Comparison of ENCODE assay signal across 38 cellular contexts in the genomic region with DNA sequence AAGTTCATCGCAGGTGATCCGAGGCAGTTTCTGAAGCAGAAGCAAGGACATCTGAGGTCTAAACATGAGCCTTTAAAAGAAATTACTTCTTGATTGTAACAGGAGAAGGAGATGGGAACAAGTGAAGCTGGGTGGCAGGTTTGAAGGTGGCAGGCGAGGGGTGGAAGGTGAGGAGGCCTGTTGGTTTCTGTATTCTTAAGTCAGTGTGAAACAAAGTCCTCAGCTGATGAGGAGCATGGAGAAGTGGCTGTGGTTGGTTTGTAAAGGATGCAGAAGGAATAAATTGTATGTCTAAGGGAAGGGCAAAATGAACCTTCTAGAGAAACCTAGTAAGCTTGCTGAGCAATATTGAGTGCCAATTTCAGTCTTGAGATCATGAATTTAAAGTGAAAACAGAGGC.
"Had no signal": no experiment of that assay in that cellular context is flagged by ENCODE, and none has a peak within 500 bp of the region (broad histone marks: within the 10 kb centered on the region; RNA-seq: fewer than 3 reads in every experiment).

No MANE protein-coding gene starts in this region.

- H3K27ac Mint-ChIP-seq: activated CD4-positive, alpha-beta T cell treated with anti-CD3 and anti-CD28 coated beads for 36 hours; activated CD8-positive, alpha-beta memory T cell treated with anti-CD3 and anti-CD28 coated beads, Interleukin-2, amount 10 ng/mL, durations not matched to agents 7 days and 5 days; activated CD8-positive, alpha-beta T cell treated with anti-CD3 and anti-CD28 coated beads, Interleukin-2, amount 10 ng/mL, durations not matched to agents 7 days and 5 days; activated naive CD4-positive, alpha-beta T cell treated with anti-CD3 and anti-CD28 coated beads for 36 hours; activated naive CD4-positive, alpha-beta T cell treated with anti-CD3 and anti-CD28 coated beads, Interleukin-2, amount 50 U/mL, for 24 hours; activated naive CD8-positive, alpha-beta T cell treated with anti-CD3 and anti-CD28 coated beads for 36 hours; activated naive CD8-positive, alpha-beta T cell treated with anti-CD3 and anti-CD28 coated beads, Interleukin-2, amount 50 U/mL, for 24 hours; activated T-helper 1 cell treated with anti-CD3 and anti-CD28 coated beads, Interleukin-12 subunit alpha, Interleukin-12 subunit beta, Interleukin-2, Interleukin-4 antibody, amounts not matched to agents 30 ng/mL and 10 ng/mL and 1 ng/mL, durations not matched to agents 14 hours and 24 hours and 36 hours; activated T-helper 2 cell treated with anti-CD3 and anti-CD28 coated beads, Interferon-gamma antibody, Interleukin-2, Interleukin-4, amounts not matched to agents 10 μg/mL and 5 μg/mL and 100 μg/mL, durations not matched to agents 14 hours and 24 hours and 36 hours; T-helper 17 cell; T-helper 2 cell treated with Interferon-gamma antibody and Interleukin-4, amounts not matched to agents 5 μg/mL and 100 μg/mL, for 36 hours had no signal

- H3K27me3 Mint-ChIP-seq: activated CD4-positive, alpha-beta T cell treated with anti-CD3 and anti-CD28 coated beads for 36 hours; activated naive CD4-positive, alpha-beta T cell treated with anti-CD3 and anti-CD28 coated beads, Interleukin-2, amount 50 U/mL, for 24 hours; activated naive CD8-positive, alpha-beta T cell treated with anti-CD3 and anti-CD28 coated beads for 36 hours; activated naive CD8-positive, alpha-beta T cell treated with anti-CD3 and anti-CD28 coated beads, Interleukin-2, amount 50 U/mL, for 24 hours; T-helper 17 cell had no signal

- H3K27ac ChIP-seq: adrenal gland, ascending aorta, breast epithelium, cardiac muscle cell, colonic mucosa, epithelial cell of prostate, esophagus squamous epithelium, gastroesophageal sphincter, WERI-Rb-1 had no signal

- ATAC-seq: activated CD4-positive, alpha-beta T cell treated with anti-CD3 and anti-CD28 coated beads for 36 hours; activated CD8-positive, alpha-beta memory T cell treated with anti-CD3 and anti-CD28 coated beads, Interleukin-2, amount 10 ng/mL, durations not matched to agents 7 days and 5 days; activated CD8-positive, alpha-beta T cell treated with anti-CD3 and anti-CD28 coated beads, Interleukin-2, amount 10 ng/mL, durations not matched to agents 7 days and 5 days; activated naive CD8-positive, alpha-beta T cell treated with anti-CD3 and anti-CD28 coated beads, Interleukin-2, amount 50 U/mL, for 24 hours; gastroesophageal sphincter; T-helper 17 cell had no signal

- DNase-seq: activated CD4-positive, alpha-beta T cell treated with anti-CD3 and anti-CD28 coated beads for 36 hours; activated CD4-positive, alpha-beta T cell treated with anti-CD3 and anti-CD28 coated beads, Interleukin-2, amount 50 U/mL, for 1 hour; activated CD4-positive, alpha-beta T cell treated with anti-CD3 and anti-CD28 coated beads, Interleukin-2, amount 50 U/mL, for 48 hours; activated CD4-positive, CD25-positive, alpha-beta regulatory T cell; activated CD4-positive, CD25-positive, alpha-beta regulatory T cell treated with anti-CD3 and anti-CD28 coated beads, Interleukin-2, amount 50 U/mL, for 72 hours; activated CD8-positive, alpha-beta memory T cell treated with anti-CD3 and anti-CD28 coated beads, Interleukin-2, amount 10 ng/mL, durations not matched to agents 7 days and 5 days; activated CD8-positive, alpha-beta memory T cell treated with anti-CD3 and anti-CD28 coated beads, Interleukin-2, amount 50 U/mL, for 4 hours; activated CD8-positive, alpha-beta T cell treated with anti-CD3 and anti-CD28 coated beads, Interleukin-2, amount 10 ng/mL, durations not matched to agents 7 days and 5 days; activated effector memory CD4-positive, alpha-beta T cell treated with anti-CD3 and anti-CD28 coated beads, Interleukin-2, amount 50 U/mL, for 16 hours; activated naive CD4-positive, alpha-beta T cell treated with anti-CD3 and anti-CD28 coated beads for 36 hours; activated naive CD8-positive, alpha-beta T cell treated with anti-CD3 and anti-CD28 coated beads for 36 hours; activated naive CD8-positive, alpha-beta T cell treated with anti-CD3 and anti-CD28 coated beads, Interleukin-2, amount 50 U/mL, for 24 hours; activated T-cell treated with anti-CD3 and anti-CD28 coated beads, Interleukin-2, amount 50 U/mL, for 1 hour; activated T-cell treated with anti-CD3 and anti-CD28 coated beads, Interleukin-2, amount 50 U/mL, for 48 hours; adrenal gland; central memory CD4-positive, alpha-beta T cell; cerebellar nuclear complex; colonic mucosa; effector CD8-positive, alpha-beta T cell; esophagus squamous epithelium; foreskin melanocyte; head of caudate nucleus; T-helper 1 cell; T-helper 17 cell; T1000; WERI-Rb-1 had no signal

- H3K9me3 Mint-ChIP-seq: activated naive CD4-positive, alpha-beta T cell treated with anti-CD3 and anti-CD28 coated beads for 36 hours; activated naive CD8-positive, alpha-beta T cell treated with anti-CD3 and anti-CD28 coated beads for 36 hours; activated naive CD8-positive, alpha-beta T cell treated with anti-CD3 and anti-CD28 coated beads, Interleukin-2, amount 50 U/mL, for 24 hours; activated T-helper 1 cell treated with anti-CD3 and anti-CD28 coated beads, Interleukin-12 subunit alpha, Interleukin-12 subunit beta, Interleukin-2, Interleukin-4 antibody, amounts not matched to agents 30 ng/mL and 10 ng/mL and 1 ng/mL, durations not matched to agents 14 hours and 24 hours and 36 hours; activated T-helper 2 cell treated with anti-CD3 and anti-CD28 coated beads, Interferon-gamma antibody, Interleukin-2, Interleukin-4, amounts not matched to agents 10 μg/mL and 5 μg/mL and 100 μg/mL, durations not matched to agents 14 hours and 24 hours and 36 hours; T-helper 2 cell treated with Interferon-gamma antibody and Interleukin-4, amounts not matched to agents 5 μg/mL and 100 μg/mL, for 36 hours had no signal

- H3K4me3 Mint-ChIP-seq: activated CD4-positive, alpha-beta T cell treated with anti-CD3 and anti-CD28 coated beads for 36 hours; activated CD8-positive, alpha-beta memory T cell treated with anti-CD3 and anti-CD28 coated beads, Interleukin-2, amount 10 ng/mL, durations not matched to agents 7 days and 5 days; activated CD8-positive, alpha-beta T cell treated with anti-CD3 and anti-CD28 coated beads, Interleukin-2, amount 10 ng/mL, durations not matched to agents 7 days and 5 days; activated naive CD4-positive, alpha-beta T cell treated with anti-CD3 and anti-CD28 coated beads for 36 hours; activated naive CD4-positive, alpha-beta T cell treated with anti-CD3 and anti-CD28 coated beads, Interleukin-2, amount 50 U/mL, for 24 hours; activated naive CD8-positive, alpha-beta T cell treated with anti-CD3 and anti-CD28 coated beads for 36 hours; activated naive CD8-positive, alpha-beta T cell treated with anti-CD3 and anti-CD28 coated beads, Interleukin-2, amount 50 U/mL, for 24 hours; activated T-helper 1 cell treated with anti-CD3 and anti-CD28 coated beads, Interleukin-12 subunit alpha, Interleukin-12 subunit beta, Interleukin-2, Interleukin-4 antibody, amounts not matched to agents 30 ng/mL and 10 ng/mL and 1 ng/mL, durations not matched to agents 14 hours and 24 hours and 36 hours; T-helper 17 cell; T-helper 2 cell treated with Interferon-gamma antibody and Interleukin-4, amounts not matched to agents 5 μg/mL and 100 μg/mL, for 36 hours had no signal

- H3K4me1 ChIP-seq: ascending aorta, breast epithelium, colonic mucosa, esophagus squamous epithelium, gastroesophageal sphincter had no signal

- H3K36me3 Mint-ChIP-seq: activated CD8-positive, alpha-beta memory T cell treated with anti-CD3 and anti-CD28 coated beads, Interleukin-2, amount 10 ng/mL, durations not matched to agents 7 days and 5 days; brain had no signal

- FAIRE-seq: endometrium, endothelial cell of umbilical vein had no signal

- H3K27me3 ChIP-seq: adrenal gland, ascending aorta, breast epithelium, cardiac muscle cell, colonic mucosa, esophagus squamous epithelium, gastroesophageal sphincter had no signal

- H3K36me3 ChIP-seq: adrenal gland, ascending aorta, breast epithelium, cardiac muscle cell, colonic mucosa, esophagus squamous epithelium, gastroesophageal sphincter, WERI-Rb-1 had no signal

- H3K4me1 Mint-ChIP-seq: brain had no signal

- H3K4me3 ChIP-seq: adrenal gland, ascending aorta, breast epithelium, cardiac muscle cell, colonic mucosa, esophagus squamous epithelium, gastroesophageal sphincter had no signal

- H3K9me3 ChIP-seq: adrenal gland, ascending aorta, breast epithelium, colonic mucosa, esophagus squamous epithelium, gastroesophageal sphincter had no signal
